Comparison of ENCODE assay signal across 1 cellular context in the genomic region with DNA sequence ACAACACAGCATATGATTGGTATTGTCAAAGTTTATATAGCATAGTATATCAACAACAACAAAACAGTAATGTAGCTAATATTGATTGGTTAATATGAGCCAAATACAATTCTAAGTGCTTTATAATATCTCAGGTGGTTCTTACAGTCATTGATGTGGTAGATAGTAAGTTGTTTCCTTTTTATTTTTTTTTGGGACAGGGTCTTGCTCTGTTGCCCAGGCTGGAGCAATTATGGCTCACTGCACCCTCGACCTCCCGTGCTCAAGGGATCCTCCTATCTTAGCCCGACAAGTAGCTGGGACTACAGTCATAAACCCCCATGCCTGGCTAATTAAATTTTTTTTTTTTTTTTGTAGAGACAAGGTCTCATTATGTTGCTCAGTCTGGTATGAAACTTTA.
TF ChIP-seq lines count a peak whose summit lies in the region.

No MANE protein-coding gene starts in this region.

TF ChIP-seq in HepG2, 621 proteins besides CTCF, POLR2A, EP300 and RAD21:
- no peak for TF ChIP-seq ZBTB20 (CRISPR knock-in tag; IDR thresholded peaks at IDR 0.05; ENCODE audit: borderline replicate concordance, low read depth)
- no peak for TF ChIP-seq MED1 (CRISPR knock-in tag; IDR thresholded peaks at IDR 0.05)
- TF ChIP-seq KDM2A (CRISPR knock-in tag; IDR thresholded peaks at IDR 0.05; ENCODE audit: borderline replicate concordance, low read depth) = no peak
- TF ChIP-seq, protein P1, sequence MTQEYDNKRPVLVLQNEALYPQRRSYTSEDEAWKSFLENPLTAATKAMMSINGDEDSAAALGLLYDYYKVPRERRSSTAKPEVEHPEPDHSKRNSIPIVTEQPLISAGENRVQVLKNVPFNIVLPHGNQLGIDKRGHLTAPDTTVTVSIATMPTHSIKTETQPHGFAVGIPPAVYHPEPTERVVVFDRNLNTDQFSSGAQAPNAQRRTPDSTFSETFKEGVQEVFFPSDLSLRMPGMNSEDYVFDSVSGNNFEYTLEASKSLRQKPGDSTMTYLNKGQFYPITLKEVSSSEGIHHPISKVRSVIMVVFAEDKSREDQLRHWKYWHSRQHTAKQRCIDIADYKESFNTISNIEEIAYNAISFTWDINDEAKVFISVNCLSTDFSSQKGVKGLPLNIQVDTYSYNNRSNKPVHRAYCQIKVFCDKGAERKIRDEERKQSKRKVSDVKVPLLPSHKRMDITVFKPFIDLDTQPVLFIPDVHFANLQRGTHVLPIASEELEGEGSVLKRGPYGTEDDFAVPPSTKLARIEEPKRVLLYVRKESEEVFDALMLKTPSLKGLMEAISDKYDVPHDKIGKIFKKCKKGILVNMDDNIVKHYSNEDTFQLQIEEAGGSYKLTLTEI (CRISPR knock-in tag; conservative IDR thresholded peaks at IDR 0.05) = no peak
- TF ChIP-seq, protein P2, sequence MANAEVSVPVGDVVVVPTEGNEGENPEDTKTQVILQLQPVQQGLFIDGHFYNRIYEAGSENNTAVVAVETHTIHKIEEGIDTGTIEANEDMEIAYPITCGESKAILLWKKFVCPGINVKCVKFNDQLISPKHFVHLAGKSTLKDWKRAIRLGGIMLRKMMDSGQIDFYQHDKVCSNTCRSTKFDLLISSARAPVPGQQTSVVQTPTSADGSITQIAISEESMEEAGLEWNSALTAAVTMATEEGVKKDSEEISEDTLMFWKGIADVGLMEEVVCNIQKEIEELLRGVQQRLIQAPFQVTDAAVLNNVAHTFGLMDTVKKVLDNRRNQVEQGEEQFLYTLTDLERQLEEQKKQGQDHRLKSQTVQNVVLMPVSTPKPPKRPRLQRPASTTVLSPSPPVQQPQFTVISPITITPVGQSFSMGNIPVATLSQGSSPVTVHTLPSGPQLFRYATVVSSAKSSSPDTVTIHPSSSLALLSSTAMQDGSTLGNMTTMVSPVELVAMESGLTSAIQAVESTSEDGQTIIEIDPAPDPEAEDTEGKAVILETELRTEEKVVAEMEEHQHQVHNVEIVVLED (CRISPR knock-in tag; IDR thresholded peaks at IDR 0.05; ENCODE audit: borderline replicate concordance) = no peak
- TF ChIP-seq ZNF747 (CRISPR knock-in tag; IDR thresholded peaks at IDR 0.05; ENCODE audit: borderline replicate concordance) = no peak
- no peak for TF ChIP-seq SRSF9 (IDR thresholded peaks at IDR 0.05; ENCODE audit: borderline replicate concordance, insufficient read depth, low read depth, low read length, poor library complexity, severe bottlenecking)
- TF ChIP-seq ZEB1 (IDR thresholded peaks at IDR 0.05; ENCODE audit: insufficient replicate concordance, low read depth) = no peak
- TF ChIP-seq, protein P3, sequence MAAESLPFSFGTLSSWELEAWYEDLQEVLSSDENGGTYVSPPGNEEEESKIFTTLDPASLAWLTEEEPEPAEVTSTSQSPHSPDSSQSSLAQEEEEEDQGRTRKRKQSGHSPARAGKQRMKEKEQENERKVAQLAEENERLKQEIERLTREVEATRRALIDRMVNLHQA (CRISPR knock-in tag; IDR thresholded peaks at IDR 0.05) = no peak
- TF ChIP-seq, protein P4, sequence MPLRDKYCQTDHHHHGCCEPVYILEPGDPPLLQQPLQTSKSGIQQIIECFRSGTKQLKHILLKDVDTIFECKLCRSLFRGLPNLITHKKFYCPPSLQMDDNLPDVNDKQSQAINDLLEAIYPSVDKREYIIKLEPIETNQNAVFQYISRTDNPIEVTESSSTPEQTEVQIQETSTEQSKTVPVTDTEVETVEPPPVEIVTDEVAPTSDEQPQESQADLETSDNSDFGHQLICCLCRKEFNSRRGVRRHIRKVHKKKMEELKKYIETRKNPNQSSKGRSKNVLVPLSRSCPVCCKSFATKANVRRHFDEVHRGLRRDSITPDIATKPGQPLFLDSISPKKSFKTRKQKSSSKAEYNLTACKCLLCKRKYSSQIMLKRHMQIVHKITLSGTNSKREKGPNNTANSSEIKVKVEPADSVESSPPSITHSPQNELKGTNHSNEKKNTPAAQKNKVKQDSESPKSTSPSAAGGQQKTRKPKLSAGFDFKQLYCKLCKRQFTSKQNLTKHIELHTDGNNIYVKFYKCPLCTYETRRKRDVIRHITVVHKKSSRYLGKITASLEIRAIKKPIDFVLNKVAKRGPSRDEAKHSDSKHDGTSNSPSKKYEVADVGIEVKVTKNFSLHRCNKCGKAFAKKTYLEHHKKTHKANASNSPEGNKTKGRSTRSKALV (CRISPR knock-in tag; IDR thresholded peaks at IDR 0.05) = no peak
- TF ChIP-seq, protein P5, sequence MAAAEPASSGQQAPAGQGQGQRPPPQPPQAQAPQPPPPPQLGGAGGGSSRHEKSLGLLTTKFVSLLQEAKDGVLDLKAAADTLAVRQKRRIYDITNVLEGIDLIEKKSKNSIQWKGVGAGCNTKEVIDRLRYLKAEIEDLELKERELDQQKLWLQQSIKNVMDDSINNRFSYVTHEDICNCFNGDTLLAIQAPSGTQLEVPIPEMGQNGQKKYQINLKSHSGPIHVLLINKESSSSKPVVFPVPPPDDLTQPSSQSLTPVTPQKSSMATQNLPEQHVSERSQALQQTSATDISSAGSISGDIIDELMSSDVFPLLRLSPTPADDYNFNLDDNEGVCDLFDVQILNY (CRISPR knock-in tag; conservative IDR thresholded peaks at IDR 0.05) = no peak
- TF ChIP-seq, protein P6, sequence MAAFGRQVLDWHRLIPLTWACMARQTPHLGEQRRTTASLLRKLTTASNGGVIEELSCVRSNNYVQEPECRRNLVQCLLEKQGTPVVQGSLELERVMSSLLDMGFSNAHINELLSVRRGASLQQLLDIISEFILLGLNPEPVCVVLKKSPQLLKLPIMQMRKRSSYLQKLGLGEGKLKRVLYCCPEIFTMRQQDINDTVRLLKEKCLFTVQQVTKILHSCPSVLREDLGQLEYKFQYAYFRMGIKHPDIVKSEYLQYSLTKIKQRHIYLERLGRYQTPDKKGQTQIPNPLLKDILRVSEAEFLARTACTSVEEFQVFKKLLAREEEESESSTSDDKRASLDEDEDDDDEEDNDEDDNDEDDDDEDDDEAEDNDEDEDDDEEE (CRISPR knock-in tag; IDR thresholded peaks at IDR 0.05) = no peak
- TF ChIP-seq ZNF430 (CRISPR knock-in tag; IDR thresholded peaks at IDR 0.05) = no peak
- no peak for TF ChIP-seq U2AF2 (IDR thresholded peaks at IDR 0.05; ENCODE audit: low read depth, low read length)
- TF ChIP-seq ZNF121 (CRISPR knock-in tag; IDR thresholded peaks at IDR 0.05) = no peak
- TF ChIP-seq FOSL1 (CRISPR knock-in tag; IDR thresholded peaks at IDR 0.05; ENCODE audit: borderline replicate concordance) = no peak
- TF ChIP-seq RELA (CRISPR knock-in tag; IDR thresholded peaks at IDR 0.05) = no peak
- no peak for TF ChIP-seq RBM39 (IDR thresholded peaks at IDR 0.05; ENCODE audit: low read depth, low read length, poor library complexity, severe bottlenecking)
- TF ChIP-seq ZNF34 (CRISPR knock-in tag; IDR thresholded peaks at IDR 0.05; ENCODE audit: borderline replicate concordance) = no peak
